ENCODE assay signal across 12 cellular contexts in genomic region chr1:20248954-20249612, GRCh38. TPM values are rescaled to one million over a fixed set of nuclear protein-coding genes. Genes with fewer than 3 reads are reported as not detected.
DNase-seq lines count a peak whose midpoint lies in the region; ATAC-seq and TF ChIP-seq lines count a peak whose summit lies in the region.
"Had no signal": no experiment of that assay in that cellular context is flagged by ENCODE, and none has a peak within 500 bp of the region (broad histone marks: within the 10 kb centered on the region; RNA-seq: fewer than 3 reads in every experiment).

No MANE protein-coding gene starts in this region.

- peak; percentile 54 to 87 (median 73) for ATAC-seq in natural killer cell
- ATAC-seq in heart left ventricle = no peak
- no peak for ATAC-seq in GM18867 (IDR thresholded peaks at IDR 0.05; ENCODE audit: unreplicated experiment)

- no peaks in the 10 kb centered on the region for H3K36me3 ChIP-seq in heart left ventricle
- H3K36me3 ChIP-seq: sigmoid colon had no signal

- no peaks in the 10 kb centered on the region for H3K36me3 Mint-ChIP-seq in natural killer cell

- H3K4me3 ChIP-seq in heart left ventricle = no peak overlapping the region
- H3K4me3 ChIP-seq: sigmoid colon had no signal

- H3K4me3 Mint-ChIP-seq in natural killer cell = no peak overlapping the region

- intact Hi-C loops in natural killer cell (cut with micrococcal nuclease) (no loop called here), heart left ventricle (cut with DNase I) (no loop called here)

- peaks cover 11 to 13% of the 10 kb centered on the region in 2 donors for H3K4me1 Mint-ChIP-seq in natural killer cell

- DNase-seq in activated effector memory CD4-positive, alpha-beta T cell treated with Interleukin-2 at 50 U/mL for 16 hours = peak; percentile 8
- no peak for DNase-seq in activated effector memory CD4-positive, alpha-beta T cell treated with anti-CD3 and anti-CD28 coated beads, Interleukin-2, amount 50 U/mL, for 16 hours
- peak; percentile 44 to 56 for DNase-seq in activated T-cell treated with anti-CD3 and anti-CD28 coated beads, Interleukin-2, amount 50 U/mL, for 48 hours
- no peak for DNase-seq in natural killer cell
- DNase-seq in heart left ventricle = no peak
- no peak for DNase-seq in NCI-H526 (lab: John Stamatoyannopoulos, UW)
- no peak for DNase-seq in GM19238 (ENCODE audit: insufficient read length, low spot score)
- DNase-seq: NK-92 treated with Interleukin-12 subunit alpha and Interleukin-12 subunit beta, amount 100 ng/mL, for 24 hours; sigmoid colon; substantia nigra had no signal

- no peak for TF ChIP-seq CTCF in natural killer cell (IDR thresholded peaks at IDR 0.05)
- TF ChIP-seq CTCF in heart left ventricle (IDR thresholded peaks at IDR 0.05) = no peak

- H3K9me3 ChIP-seq in heart left ventricle = no peaks in the 10 kb centered on the region
- H3K9me3 ChIP-seq: sigmoid colon had no signal

- TF ChIP-seq POLR2A in heart left ventricle (IDR thresholded peaks at IDR 0.05) = no peak

- H3K27ac Mint-ChIP-seq in natural killer cell = peak overlapping the region; percentile 54 to 87

- H3K27me3 Mint-ChIP-seq in natural killer cell (ENCODE audit: low read depth in 2 of 2) = peaks cover 15 to 18% of the 10 kb centered on the region in 2 donors

- peaks cover 0 to 8% (median 0%) of the 10 kb centered on the region in 9 donors for H3K27me3 ChIP-seq in heart left ventricle

- peak overlapping the region in 1 of 12 donors; percentile 49 for H3K27ac ChIP-seq in heart left ventricle
- H3K27ac ChIP-seq: sigmoid colon had no signal

- WGBS in heart left ventricle, 4 donors = 69 to 74% (median 71%) methylated on average over 4 of the region's 4 CpGs

- H3K9me3 Mint-ChIP-seq in natural killer cell = no peaks in the 10 kb centered on the region

- H3K4me1 ChIP-seq in heart left ventricle = no peaks in the 10 kb centered on the region

RNA-seq across cellular contexts. Expression of gene VWA5B1, which starts 41.6 kb away (rescaled TPM):
- total RNA-seq in natural killer cell (not detected), heart left ventricle (under 1 TPM in 5 of 9 donors, not detected in 4; 0.11 to 0.88 (median 0.31) TPM)
- polyA plus RNA-seq in heart left ventricle = under 1 TPM; 0.04 to 0.11 TPM
- total RNA-seq: T-helper 1 cell treated with Interleukin-12 subunit alpha and Interleukin-12 subunit beta and Interleukin-4 antibody, amounts not matched to agents 30 ng/mL and 1 ng/mL, for 36 hours had no signal

Comparison
In these comparisons a context has a peak if more than half of its experiments do, and no peak if none do; other contexts are left out.
1. DNase-seq: peak in activated effector memory CD4-positive, alpha-beta T cell treated with Interleukin-2 at 50 U/mL for 16 hours (single experiment) and activated T-cell treated with anti-CD3 and anti-CD28 coated beads, Interleukin-2, amount 50 U/mL, for 48 hours (2 of 2); none in activated effector memory CD4-positive, alpha-beta T cell treated with anti-CD3 and anti-CD28 coated beads, Interleukin-2, amount 50 U/mL, for 16 hours (single experiment), natural killer cell (single experiment), heart left ventricle (0 of 5), NCI-H526 (0 of 2) and GM19238 (single experiment).
2. ATAC-seq: peak in natural killer cell (3 of 3); none in heart left ventricle (0 of 4) and GM18867 (single experiment).